In the genomic region with DNA sequence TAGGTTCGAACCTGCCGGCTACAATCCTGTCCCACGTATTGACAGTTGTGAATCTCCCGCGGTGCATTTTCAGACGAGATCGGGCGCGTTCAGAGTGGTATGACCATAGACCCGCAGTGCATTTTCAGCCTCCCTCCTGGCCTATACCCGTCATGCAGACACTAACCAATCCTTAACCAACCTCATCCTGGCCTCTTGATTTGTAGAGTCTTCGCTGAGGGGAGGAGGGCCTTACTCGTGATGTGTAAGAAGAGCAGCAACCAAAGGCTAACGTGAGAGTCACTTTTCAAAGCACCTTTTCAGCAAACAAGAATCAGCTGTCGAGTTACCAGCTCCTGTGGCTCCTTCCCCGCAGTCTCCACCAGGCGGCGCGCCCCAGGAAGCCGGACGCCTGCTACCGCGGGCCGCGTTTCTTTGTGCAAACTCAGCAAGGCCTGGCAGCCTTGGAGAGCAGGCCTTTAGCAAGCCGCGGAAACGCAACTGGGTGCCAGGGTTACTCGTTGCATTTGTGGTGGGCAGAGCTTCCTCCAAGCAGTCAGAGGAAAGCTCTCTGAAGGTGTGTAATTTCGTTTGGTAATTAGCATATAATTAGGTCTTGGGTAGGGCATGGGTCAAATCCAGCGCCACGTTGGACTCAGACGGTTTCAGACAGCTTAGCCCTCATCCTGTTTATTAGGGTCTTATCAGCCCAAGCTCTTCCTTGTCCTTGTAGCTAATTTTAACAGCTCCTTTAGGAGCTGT, we compare ENCODE assay signal across 1 cellular context.
TF ChIP-seq lines count a peak whose summit lies in the region.

No MANE protein-coding gene starts in this region.

TF ChIP-seq in GM12878, 131 proteins besides CTCF, POLR2A, EP300 and RAD21 (continued from another document):
- TF ChIP-seq ZBTB33 (IDR thresholded peaks at IDR 0.05) (no peak), HSF1 (IDR thresholded peaks at IDR 0.05; ENCODE audit: low read depth, low read length) (no peak), CREM (IDR thresholded peaks at IDR 0.05; ENCODE audit: low read depth) (no peak), PML (IDR thresholded peaks at IDR 0.05; ENCODE audit: low read length) (no peak), TBL1XR1 (IDR thresholded peaks at IDR 0.05; ENCODE audit: low read depth, low read length) (no peak), ZNF274 (IDR thresholded peaks at IDR 0.05; ENCODE audit: insufficient read depth, insufficient read length) (no peak), USF2 (IDR thresholded peaks at IDR 0.05; ENCODE audit: borderline replicate concordance, low read depth, low read length) (no peak), GATAD2B (conservative IDR thresholded peaks at IDR 0.05; ENCODE audit: low read depth) (no peak), ZNF592 (IDR thresholded peaks at IDR 0.05) (0 out of 2 replicates have a peak, but pooled peaks have one; percentile 47), SMARCA5 (IDR thresholded peaks at IDR 0.05) (no peak), LARP7 (IDR thresholded peaks at IDR 0.05) (no peak), JUNB (IDR thresholded peaks at IDR 0.05) (no peak), ASH2L (IDR thresholded peaks at IDR 0.05; ENCODE audit: borderline replicate concordance, low read depth) (no peak), REST (IDR thresholded peaks at IDR 0.05; ENCODE audit: low read depth, low read length) (no peak), KLF5 (IDR thresholded peaks at IDR 0.05; ENCODE audit: partially characterized antibody) (no peak), RFX5 (IDR thresholded peaks at IDR 0.05; ENCODE audit: low read depth, low read length) (no peak), ZBED1 (IDR thresholded peaks at IDR 0.05; ENCODE audit: borderline replicate concordance) (no peak)
